ENCODE assay signal across 8 cellular contexts in the genomic region with DNA sequence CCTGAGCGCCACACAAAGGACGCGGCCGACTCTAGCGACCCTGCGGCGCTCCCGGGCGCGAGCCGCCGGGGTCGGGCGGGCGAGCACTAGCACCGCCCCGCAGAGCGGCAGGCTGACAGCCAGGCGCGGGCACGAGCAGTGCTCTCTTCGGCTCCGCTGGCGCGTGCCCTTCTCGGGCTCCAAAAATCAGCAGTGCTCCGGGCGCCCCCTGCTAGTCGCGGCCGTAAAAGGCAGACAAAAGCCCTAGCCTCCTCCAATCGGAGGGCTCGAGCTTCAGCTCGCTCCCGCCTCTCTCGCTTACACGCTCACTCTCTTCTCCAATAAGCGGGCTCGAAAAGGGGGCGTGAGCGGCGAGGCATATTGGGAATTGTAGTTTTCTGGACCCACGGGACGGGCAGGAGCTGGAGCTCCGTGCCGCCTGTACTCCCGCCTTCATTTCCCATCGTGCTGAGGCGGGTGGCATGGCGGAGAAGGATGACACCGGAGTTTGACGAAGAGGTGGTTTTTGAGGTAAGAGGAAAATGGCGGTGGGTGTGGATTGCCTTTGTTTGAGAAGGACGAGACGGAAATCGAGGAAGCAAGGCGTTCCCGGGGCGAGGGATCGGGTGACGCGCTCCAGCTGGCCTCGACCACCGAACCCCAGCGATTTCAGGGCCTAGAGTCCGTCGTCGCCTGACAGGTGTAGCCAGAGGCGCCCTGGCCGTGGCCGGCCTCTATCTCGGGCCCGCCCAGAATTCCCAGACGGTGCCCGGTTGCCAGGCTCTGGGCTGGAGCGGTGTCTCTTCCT. TPM values are rescaled to one million over a fixed set of nuclear protein-coding genes. Genes with fewer than 3 reads are reported as not detected.
DNase-seq lines count a peak whose midpoint lies in the region; ATAC-seq and TF ChIP-seq lines count a peak whose summit lies in the region.

FGD6 (minus strand) TSS at position 91 of the 787 bp plus-strand sequence. CDS start 227 bp downstream, outside the sequence.
A gene with protein sequence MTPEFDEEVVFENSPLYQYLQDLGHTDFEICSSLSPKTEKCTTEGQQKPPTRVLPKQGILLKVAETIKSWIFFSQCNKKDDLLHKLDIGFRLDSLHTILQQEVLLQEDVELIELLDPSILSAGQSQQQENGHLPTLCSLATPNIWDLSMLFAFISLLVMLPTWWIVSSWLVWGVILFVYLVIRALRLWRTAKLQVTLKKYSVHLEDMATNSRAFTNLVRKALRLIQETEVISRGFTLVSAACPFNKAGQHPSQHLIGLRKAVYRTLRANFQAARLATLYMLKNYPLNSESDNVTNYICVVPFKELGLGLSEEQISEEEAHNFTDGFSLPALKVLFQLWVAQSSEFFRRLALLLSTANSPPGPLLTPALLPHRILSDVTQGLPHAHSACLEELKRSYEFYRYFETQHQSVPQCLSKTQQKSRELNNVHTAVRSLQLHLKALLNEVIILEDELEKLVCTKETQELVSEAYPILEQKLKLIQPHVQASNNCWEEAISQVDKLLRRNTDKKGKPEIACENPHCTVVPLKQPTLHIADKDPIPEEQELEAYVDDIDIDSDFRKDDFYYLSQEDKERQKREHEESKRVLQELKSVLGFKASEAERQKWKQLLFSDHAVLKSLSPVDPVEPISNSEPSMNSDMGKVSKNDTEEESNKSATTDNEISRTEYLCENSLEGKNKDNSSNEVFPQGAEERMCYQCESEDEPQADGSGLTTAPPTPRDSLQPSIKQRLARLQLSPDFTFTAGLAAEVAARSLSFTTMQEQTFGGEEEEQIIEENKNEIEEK (plus strand): TSS at position 431 of the 787 bp plus-strand sequence. CDS start 44 bp downstream, at position 475.

- peaks cover 4% of the 10 kb centered on the region for H3K36me3 Mint-ChIP-seq in activated naive CD8-positive, alpha-beta T cell

- peak; percentile 93 for DNase-seq in GM10266 (ENCODE audit: extremely low spot score)
- peak; percentile 98 for DNase-seq in NCI-H1048 (lab: John Stamatoyannopoulos, UW)
- peak; percentile 94 for DNase-seq in SK-N-SH
- DNase-seq in glomerular endothelial cell (ENCODE audit: extremely low read depth, low read depth, low spot score): peak; percentile 91
- peak; percentile 99 for DNase-seq in occipital lobe (lab: John Stamatoyannopoulos, UW)

- H3K36me3 ChIP-seq in SK-N-SH (replicated peaks in 1 of 2; ENCODE audit: control insufficient read depth in 1 of 2, insufficient read depth in 2 of 2, low read length in 1 of 2): peaks cover 0 to 3% of the 10 kb centered on the region in 2 experiments

- peak within 1 kb of the TSS; percentile 88 for H3K9ac ChIP-seq in SK-N-SH

- H3K9me3 Mint-ChIP-seq in activated naive CD8-positive, alpha-beta T cell (ENCODE audit: low read depth): no peaks in the 10 kb centered on the region

- TF ChIP-seq EP300 in SK-N-SH (IDR thresholded peaks at IDR 0.05; ENCODE audit: borderline replicate concordance in 1 of 2, low read depth in 1 of 2, low read length in 1 of 2): no peak

- H3K27ac ChIP-seq in SK-N-SH (ENCODE audit: low read depth in 2 of 2, low read length in 1 of 2): peak within 1 kb of the TSS; percentile 95 to 99
- peak within 1 kb of the TSS; percentile 96 for H3K27ac ChIP-seq in temporal lobe (ENCODE audit: low read depth, low read length)

- no peaks in the 10 kb centered on the region; the same call in 1 of the 2 replicates for H4K20me1 ChIP-seq in SK-N-SH (ENCODE audit: insufficient read depth)

- ATAC-seq in HG02588 (IDR thresholded peaks at IDR 0.05; ENCODE audit: unreplicated experiment): peak; percentile 92

- H2AFZ ChIP-seq in SK-N-SH (ENCODE audit: low read depth): peak within 1 kb of the TSS; percentile 81

- no peaks in the 10 kb centered on the region for H3K9me3 ChIP-seq in SK-N-SH

- peak within 1 kb of the TSS; percentile 93 to 97 for H3K4me3 ChIP-seq in SK-N-SH (ENCODE audit: low read depth in 2 of 2, low read length in 1 of 2)

- peaks cover 32% of the 10 kb centered on the region for H3F3A ChIP-seq in SK-N-SH (replicated peaks; ENCODE audit: insufficient read depth)

- peak within 1 kb of the TSS; percentile 91 for H3K4me2 ChIP-seq in SK-N-SH

- peak; percentile 59 for TF ChIP-seq CTCF in GM10266 (IDR thresholded peaks at IDR 0.05; ENCODE audit: control insufficient read depth, insufficient read depth, low read depth, missing control alignments)
- TF ChIP-seq CTCF in SK-N-SH (IDR thresholded peaks at IDR 0.05): peak; percentile 62

- H3K27me3 Mint-ChIP-seq in activated naive CD8-positive, alpha-beta T cell: peaks cover 5% of the 10 kb centered on the region

- WGBS in SK-N-SH (ENCODE audit: low lambda C conversion rate): 0% methylated on average over 28 of the region's 76 CpGs

- H3K27ac Mint-ChIP-seq in activated naive CD8-positive, alpha-beta T cell: peak within 1 kb of the TSS; percentile 99

- no peaks in the 10 kb centered on the region for H3K27me3 ChIP-seq in SK-N-SH (ENCODE audit: insufficient read depth)

- CTCF ChIA-PET in SK-N-SH (lab: Yijun Ruan, JAX): interaction anchor here (0.7 to 3.5 kb wide), 14 partner anchors 17 to 323 kb away, joined by 3 to 37 read pairs (median 4); partner anchors contain the start of genes METAP2 and NR2C1

- POLR2A ChIA-PET in SK-N-SH (lab: Yijun Ruan, JAX): interaction anchor here (0.9 to 1.4 kb wide), 5 partner anchors 23 to 256 kb away, joined by 3 to 14 read pairs (median 4); partner anchors contain the start of genes METAP2 and NR2C1

- no peaks in the 10 kb centered on the region for H3K9me2 ChIP-seq in SK-N-SH

- peaks cover 89% of the 10 kb centered on the region for H3K79me2 ChIP-seq in SK-N-SH (ENCODE audit: insufficient read depth)

- TF ChIP-seq RAD21 in SK-N-SH (IDR thresholded peaks at IDR 0.05; ENCODE audit: low read length): peak; percentile 75

- H3K4me1 ChIP-seq in SK-N-SH (ENCODE audit: control insufficient read depth in 1 of 2, insufficient read depth in 2 of 2, low read depth in 1 of 2, low read length in 1 of 2): peaks cover 14 to 28% of the 10 kb centered on the region in 2 experiments; a peak in 3 of 4 replicates

- peaks cover 41% of the 10 kb centered on the region for H3K4me1 Mint-ChIP-seq in activated naive CD8-positive, alpha-beta T cell (ENCODE audit: low read depth)

- peak within 1 kb of the TSS; percentile 100 for H3K4me3 Mint-ChIP-seq in activated naive CD8-positive, alpha-beta T cell

TF ChIP-seq in SK-N-SH, 30 proteins besides CTCF, POLR2A, EP300 and RAD21 (continues in another document):
- TF ChIP-seq CHD2 (IDR thresholded peaks at IDR 0.05; ENCODE audit: low read length, partially characterized antibody) (peak; percentile 88), FOXM1 (IDR thresholded peaks at IDR 0.05; ENCODE audit: low read depth) (no peak), USF1 (IDR thresholded peaks at IDR 0.05; ENCODE audit: borderline replicate concordance, low read depth) (peak; percentile 47; the same call in 1 of the 2 replicates), EZH2phosphoT487 (IDR thresholded peaks at IDR 0.05; ENCODE audit: borderline replicate concordance, low read depth) (no peak), SMC3 (IDR thresholded peaks at IDR 0.05; ENCODE audit: low read depth, low read length) (peak; percentile 73), TCF12 (IDR thresholded peaks at IDR 0.05) (0 out of 2 replicates have a peak, but pooled peaks have one; percentile 3), REST (IDR thresholded peaks at IDR 0.05; ENCODE audit: low read depth, low read length) (0 out of 2 replicates have a peak, but pooled peaks have one; percentile 5), GABPA (IDR thresholded peaks at IDR 0.05; ENCODE audit: low read depth) (0 out of 2 replicates have a peak, but pooled peaks have one; percentile 28)
- TF ChIP-seq, protein P1, sequence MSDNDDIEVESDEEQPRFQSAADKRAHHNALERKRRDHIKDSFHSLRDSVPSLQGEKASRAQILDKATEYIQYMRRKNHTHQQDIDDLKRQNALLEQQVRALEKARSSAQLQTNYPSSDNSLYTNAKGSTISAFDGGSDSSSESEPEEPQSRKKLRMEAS (IDR thresholded peaks at IDR 0.05; ENCODE audit: low read depth): peak; percentile 88

RNA-seq across cellular contexts. Expression of gene FGD6, which starts in this region (rescaled TPM):
- polyA plus RNA-seq in SK-N-SH (2012; rRNA removed): 2.8 and 3.8 TPM in 2 replicates
- polyA plus RNA-seq in SK-N-SH (2012; cell fraction: cytosol; rRNA removed): 2.4 and 2.7 TPM in 2 replicates
- 3.9 and 9.8 TPM in 2 replicates for polyA plus RNA-seq in SK-N-SH (2012; cell fraction: nucleus; rRNA removed)
- total RNA-seq in glomerular endothelial cell: 12.3 and 14.1 TPM in 2 replicates
- 21.1 TPM for total RNA-seq in occipital lobe
- total RNA-seq in temporal lobe: 8.1 TPM

RNA-seq across cellular contexts. Expression of the second gene that starts in this region (rescaled TPM):
- polyA plus RNA-seq in SK-N-SH (2012; rRNA removed): 41.2 and 55.0 TPM in 2 replicates
- 58.3 and 62.7 TPM in 2 replicates for polyA plus RNA-seq in SK-N-SH (2012; cell fraction: cytosol; rRNA removed)
- polyA plus RNA-seq in SK-N-SH (2012; cell fraction: nucleus; rRNA removed): 20.6 and 53.6 TPM in 2 replicates
- total RNA-seq in glomerular endothelial cell (70.5 and 70.6 TPM in 2 replicates), occipital lobe (256 TPM), temporal lobe (172 TPM)

Comparison
In these comparisons a context has a peak if more than half of its experiments do, and no peak if none do; other contexts are left out.
1. Peak in every context shown above with its lines: DNase-seq, ATAC-seq, H3K4me3 ChIP-seq and H3K27ac ChIP-seq.